ENCODE assay signal across 11 cellular contexts in genomic region chr3:100106531-100107155, GRCh38. TPM values are rescaled to one million over a fixed set of nuclear protein-coding genes. Genes with fewer than 3 reads are reported as not detected.
DNase-seq lines count a peak whose midpoint lies in the region; ATAC-seq and TF ChIP-seq lines count a peak whose summit lies in the region.
"Had no signal": no experiment of that assay in that cellular context is flagged by ENCODE, and none has a peak within 500 bp of the region (broad histone marks: within the 10 kb centered on the region; RNA-seq: fewer than 3 reads in every experiment).

No MANE protein-coding gene starts in this region.

- ATAC-seq in activated CD4-positive, alpha-beta T cell treated with anti-CD3 and anti-CD28 coated beads for 36 hours = peak; percentile 50
- no peak for ATAC-seq in HG03108 (IDR thresholded peaks at IDR 0.05; ENCODE audit: unreplicated experiment)

- no peak overlapping the region for H3K4me3 Mint-ChIP-seq in activated CD4-positive, alpha-beta T cell treated with anti-CD3 and anti-CD28 coated beads for 36 hours

- peaks cover 26% of the 10 kb centered on the region for H3K4me1 Mint-ChIP-seq in activated CD4-positive, alpha-beta T cell treated with anti-CD3 and anti-CD28 coated beads for 36 hours

- intact Hi-C loops in activated CD4-positive, alpha-beta T cell treated with anti-CD3 and anti-CD28 coated beads for 36 hours (cut with DNase I, micrococcal nuclease) = no loop called here
- intact Hi-C loops in PC-9 (cut with micrococcal nuclease; ENCODE audit: unreplicated experiment) = no loop called here

- H3K9me3 Mint-ChIP-seq in activated CD4-positive, alpha-beta T cell treated with anti-CD3 and anti-CD28 coated beads for 36 hours (ENCODE audit: low read depth) = no peaks in the 10 kb centered on the region
- H3K9me3 Mint-ChIP-seq: T-helper 2 cell treated with Interferon-gamma antibody and Interleukin-4, amounts not matched to agents 5 μg/mL and 100 μg/mL, for 36 hours had no signal

- H3K36me3 ChIP-seq in PC-9 (ENCODE audit: low read depth) (no peaks in the 10 kb centered on the region), smooth muscle cell (ENCODE audit: low read depth) (no peaks in the 10 kb centered on the region), MM.1S (replicated peaks; ENCODE audit: insufficient read depth, low read length) (no peaks in the 10 kb centered on the region)

- H3K4me3 ChIP-seq in PC-9 (no peak overlapping the region; the same call in 1 of the 2 replicates), smooth muscle cell (no peak overlapping the region), MM.1S (ENCODE audit: low read length) (no peak overlapping the region)

- H3K27me3 ChIP-seq in PC-9 (ENCODE audit: insufficient read depth, low read depth) (no peaks in the 10 kb centered on the region), smooth muscle cell (ENCODE audit: low read depth) (no peaks in the 10 kb centered on the region), MM.1S (replicated peaks; ENCODE audit: insufficient read depth, low read length) (no peaks in the 10 kb centered on the region)

- TF ChIP-seq CTCF in PC-9 (conservative IDR thresholded peaks at IDR 0.05) (no peak), smooth muscle cell (IDR thresholded peaks at IDR 0.05; ENCODE audit: borderline replicate concordance, insufficient read depth, poor library complexity, severe bottlenecking) (no peak), MM.1S (IDR thresholded peaks at IDR 0.05; ENCODE audit: low read length) (no peak)

- H3K9ac ChIP-seq in smooth muscle cell (ENCODE audit: low read depth) (no peak overlapping the region), MM.1S (ENCODE audit: low read length) (no peak overlapping the region)

- H3K4me1 ChIP-seq in PC-9 (replicated peaks; ENCODE audit: insufficient read depth) (peaks cover 57% of the 10 kb centered on the region), smooth muscle cell (ENCODE audit: low read depth) (peaks cover 20% of the 10 kb centered on the region), MM.1S (ENCODE audit: low read length) (peaks cover 34% of the 10 kb centered on the region)

- CTCF ChIA-PET in activated CD4-positive, alpha-beta T cell treated with anti-CD3 and anti-CD28 coated beads for 36 hours (lab: Charles Lee) = no interaction called here
- CTCF ChIA-PET in PC-9 (lab: Charles Lee) = interaction anchor here (0.6 to 0.9 kb wide), 2 partner anchors 149 to 154 kb away, joined by 3 to 12 read pairs; partner anchors contain the start of gene TBC1D23

- H3F3A ChIP-seq in PC-9 (ENCODE audit: insufficient read depth, low read depth) (peaks cover 40% of the 10 kb centered on the region), smooth muscle cell (ENCODE audit: low read depth) (peaks cover 6% of the 10 kb centered on the region), MM.1S (ENCODE audit: insufficient read depth, low read length) (peaks cover 12% of the 10 kb centered on the region)

- no peaks in the 10 kb centered on the region for H3K79me2 ChIP-seq in PC-9 (ENCODE audit: low read depth)
- no peaks in the 10 kb centered on the region for H3K79me2 ChIP-seq in smooth muscle cell (ENCODE audit: low read depth)
- no peaks in the 10 kb centered on the region for H3K79me2 ChIP-seq in MM.1S (ENCODE audit: low read length)

- peak overlapping the region; percentile 89 for H3K27ac Mint-ChIP-seq in activated CD4-positive, alpha-beta T cell treated with anti-CD3 and anti-CD28 coated beads for 36 hours
- H3K27ac Mint-ChIP-seq: T-helper 2 cell treated with Interferon-gamma antibody and Interleukin-4, amounts not matched to agents 5 μg/mL and 100 μg/mL, for 36 hours had no signal

- H2AFZ ChIP-seq in PC-9 (no peak overlapping the region), smooth muscle cell (ENCODE audit: low read depth) (no peak overlapping the region), MM.1S (ENCODE audit: low read length) (no peak overlapping the region)

- POLR2A ChIA-PET in activated CD4-positive, alpha-beta T cell treated with anti-CD3 and anti-CD28 coated beads for 36 hours (lab: Charles Lee) = no interaction called here
- POLR2A ChIA-PET in PC-9 (lab: Charles Lee; ENCODE audit: unreplicated experiment) = interaction anchor here (0.6 kb wide), 2 partner anchors 30 to 61 kb away, joined by 4 to 6 read pairs; no protein-coding TSS in a partner anchor

- H3K9me3 ChIP-seq in PC-9 (ENCODE audit: insufficient read depth, low read depth) (no peaks in the 10 kb centered on the region), smooth muscle cell (replicated peaks; ENCODE audit: low read depth) (no peaks in the 10 kb centered on the region), MM.1S (replicated peaks; ENCODE audit: insufficient read depth, low read length) (no peaks in the 10 kb centered on the region)

- peaks cover 8% of the 10 kb centered on the region for H3K36me3 Mint-ChIP-seq in activated CD4-positive, alpha-beta T cell treated with anti-CD3 and anti-CD28 coated beads for 36 hours (ENCODE audit: low read depth)

- peak overlapping the region; percentile 72 for H3K27ac ChIP-seq in PC-9
- H3K27ac ChIP-seq in epithelial cell of prostate = peak overlapping the region; percentile 92
- peak overlapping the region; percentile 21 for H3K27ac ChIP-seq in smooth muscle cell (ENCODE audit: low read depth)
- H3K27ac ChIP-seq in MM.1S (ENCODE audit: low read length) = no peak overlapping the region

- DNase-seq in activated CD4-positive, alpha-beta T cell treated with anti-CD3 and anti-CD28 coated beads for 36 hours = no peak
- DNase-seq in activated CD4-positive, alpha-beta T cell treated with anti-CD3 and anti-CD28 coated beads for 48 hours = no peak
- DNase-seq in PC-9 (peak in 1 of 2 experiments; percentile 65), epithelial cell of prostate (ENCODE audit: low read depth, low spot score) (peak; percentile 64), smooth muscle cell (lab: John Stamatoyannopoulos, UW; ENCODE audit: unreplicated experiment) (no peak), MM.1S (no peak), amygdala (lab: John Stamatoyannopoulos, UW) (no peak)
- DNase-seq: H7, NCI-H748 treated with DMSO at 0.1 percent for 48 hours had no signal

- H4K20me1 ChIP-seq in PC-9 (ENCODE audit: insufficient read depth) (no peaks in the 10 kb centered on the region), smooth muscle cell (ENCODE audit: low read depth) (no peaks in the 10 kb centered on the region), MM.1S (ENCODE audit: insufficient read depth, low read length) (no peaks in the 10 kb centered on the region)

- H3K4me2 ChIP-seq in PC-9 (peak overlapping the region; percentile 69), smooth muscle cell (peak overlapping the region; percentile 57), MM.1S (ENCODE audit: low read depth, low read length) (no peak overlapping the region)

- no TSS peak for BruUV-seq in PC-9 (replicated peaks; lab: Mats Ljungman, UMichigan)

- H3K27me3 Mint-ChIP-seq in activated CD4-positive, alpha-beta T cell treated with anti-CD3 and anti-CD28 coated beads for 36 hours = no peaks in the 10 kb centered on the region

- no peaks in the 10 kb centered on the region for H3K9me2 ChIP-seq in PC-9 (ENCODE audit: insufficient read depth)
- H3K9me2 ChIP-seq in MM.1S (replicated peaks; ENCODE audit: insufficient read depth, low read length) = no peaks in the 10 kb centered on the region

RNA-seq across cellular contexts. Expression of gene FILIP1L, which starts 7.7 kb away (rescaled TPM):
- total RNA-seq in activated CD4-positive, alpha-beta T cell treated with anti-CD3 and anti-CD28 coated beads for 36 hours = under 1 TPM in 1 of 2 experiments, not detected in 1; 0.11 TPM
- total RNA-seq in PC-9 (2021) (12.0 and 16.8 TPM in 2 replicates), smooth muscle cell (104 and 115 TPM in 2 replicates)
- polyA plus RNA-seq in smooth muscle cell = 56.2 and 94.3 TPM in 2 replicates

Comparison
In these comparisons a context has a peak if more than half of its experiments do, and no peak if none do; other contexts are left out.
1. RNA of gene FILIP1L, which starts 7.7 kb away (total RNA-seq): 104 to 115 TPM in smooth muscle cell and 12.0 to 16.8 TPM in PC-9; 0.11 TPM in activated CD4-positive, alpha-beta T cell treated with anti-CD3 and anti-CD28 coated beads for 36 hours; every median in the first group is over 10 times any median in the second.